In genomic region chr5:87770601-87771121, GRCh38 we compare ENCODE assay signal across 19 cellular contexts.
DNase-seq lines count a peak whose midpoint lies in the region; ATAC-seq lines count a peak whose summit lies in the region.
"Had no signal": no experiment of that assay in that cellular context is flagged by ENCODE, and none has a peak within 500 bp of the region (broad histone marks: within the 10 kb centered on the region; RNA-seq: fewer than 3 reads in every experiment).

No MANE protein-coding gene starts in this region.

- DNase-seq in cerebellar cortex (ENCODE audit: low spot score) = peak; percentile 64
- DNase-seq in nucleus accumbens (lab: John Stamatoyannopoulos, UW) = peak in 44 of 56 donors; percentile 6 to 71 (median 38)
- no peak for DNase-seq in cerebellar nuclear complex (lab: John Stamatoyannopoulos, UW)
- no peak for DNase-seq in HuH-7 (ENCODE audit: low spot score)
- DNase-seq: central memory CD4-positive, alpha-beta T cell; foreskin fibroblast; KBM-7; naive thymus-derived CD4-positive, alpha-beta T cell; NCI-H526 treated with DMSO at 0.1 percent for 48 hours; stimulated activated CD4-positive, alpha-beta T cell treated with anti-CD3 and anti-CD28 coated beads, Interleukin-4, amount 100 ng/mL, for 24 hours had no signal

- no peak overlapping the region for H3K9ac ChIP-seq in HUES48 (ENCODE audit: low read depth, low read length)
- no peak overlapping the region for H3K9ac ChIP-seq in iPS-15b (ENCODE audit: low read depth, low read length)

- no peaks in the 10 kb centered on the region for H3K36me3 ChIP-seq in HUES48 (ENCODE audit: control insufficient read depth, insufficient read depth, low read length)
- no peaks in the 10 kb centered on the region for H3K36me3 ChIP-seq in iPS-15b (ENCODE audit: control insufficient read depth, insufficient read depth, low read length)
- H3K36me3 ChIP-seq: HAP-1, prostate gland, SJSA1, suprapubic skin had no signal

- ATAC-seq in HG03342 (IDR thresholded peaks at IDR 0.05; ENCODE audit: unreplicated experiment) (no peak), GM21786 (IDR thresholded peaks at IDR 0.05; ENCODE audit: unreplicated experiment) (no peak)
- ATAC-seq: naive thymus-derived CD4-positive, alpha-beta T cell had no signal

- H3K27ac ChIP-seq in HUES48 (ENCODE audit: low read depth, low read length) = no peak overlapping the region
- H3K27ac ChIP-seq: prostate gland, SJSA1, skin epidermis, suprapubic skin had no signal

- H3K9me3 ChIP-seq in HUES48 (ENCODE audit: control insufficient read depth, insufficient read depth, low read length) = no peaks in the 10 kb centered on the region
- no peaks in the 10 kb centered on the region for H3K9me3 ChIP-seq in iPS-15b (ENCODE audit: control insufficient read depth, insufficient read depth, low read length)
- H3K9me3 ChIP-seq: HAP-1, prostate gland, SJSA1, suprapubic skin had no signal

- H3K4me3 ChIP-seq in HUES48 (ENCODE audit: low read depth, low read length) = peak overlapping the region; percentile 54
- peak overlapping the region; percentile 58 for H3K4me3 ChIP-seq in iPS-15b (ENCODE audit: low read depth, low read length)
- H3K4me3 ChIP-seq: HAP-1, prostate gland, SJSA1, skin epidermis, suprapubic skin had no signal

- H3K27me3 ChIP-seq in HUES48 (ENCODE audit: control insufficient read depth, insufficient read depth, low read length) (no peaks in the 10 kb centered on the region), iPS-15b (ENCODE audit: control insufficient read depth, insufficient read depth, low read length) (peaks cover 3% of the 10 kb centered on the region)
- H3K27me3 ChIP-seq: SJSA1 had no signal

- H3K4me1 ChIP-seq in HUES48 (ENCODE audit: control insufficient read depth, insufficient read depth, low read length) = peaks cover 7% of the 10 kb centered on the region
- peaks cover 7% of the 10 kb centered on the region for H3K4me1 ChIP-seq in iPS-15b (ENCODE audit: control insufficient read depth, insufficient read depth, low read length)
- H3K4me1 ChIP-seq: HAP-1, prostate gland, SJSA1, suprapubic skin had no signal

Comparison
In these comparisons a context has a peak if more than half of its experiments do, and no peak if none do; other contexts are left out.
1. DNase-seq: peak in cerebellar cortex (single experiment) and nucleus accumbens (44 of 56); none in cerebellar nuclear complex (0 of 2) and HuH-7 (single experiment).